26 cellular contexts compared by ENCODE assay signal in genomic region chr14:57375156-57375555, GRCh38.
"Had no signal": no experiment of that assay in that cellular context is flagged by ENCODE, and none has a peak within 500 bp of the region (broad histone marks: within the 10 kb centered on the region; RNA-seq: fewer than 3 reads in every experiment).

No MANE protein-coding gene starts in this region.

- H3K9me3 Mint-ChIP-seq: dendritic cell treated with granulocyte-macrophage colony-stimulating factor and Interleukin-4, amounts not matched to agents 40 ng/mL and 50 ng/mL, for 4 days; natural killer cell; neural crest cell; stimulated activated naive CD8-positive, alpha-beta T cell treated with anti-CD3 and anti-CD28 coated beads, Interleukin-15, Interleukin-2, amounts not matched to agents 100 ng/mL and 50 ng/mL, for 24 hours had no signal

- H3K36me3 ChIP-seq: colonic mucosa, gastroesophageal sphincter, lower lobe of right lung, neutrophil, right lobe of liver, thoracic aorta, transverse colon, upper lobe of right lung, uterus had no signal

- H3K27me3 Mint-ChIP-seq: dendritic cell treated with granulocyte-macrophage colony-stimulating factor and Interleukin-4, amounts not matched to agents 40 ng/mL and 50 ng/mL, for 4 days; progenitor cell of endocrine pancreas; stimulated activated naive CD8-positive, alpha-beta T cell treated with anti-CD3 and anti-CD28 coated beads, Interleukin-15, Interleukin-2, amounts not matched to agents 100 ng/mL and 50 ng/mL, for 24 hours had no signal

- H3K4me1 ChIP-seq: colonic mucosa, foreskin keratinocyte, gastroesophageal sphincter, lower lobe of right lung, parathyroid adenoma, right lobe of liver, transverse colon, upper lobe of right lung, uterus had no signal

- H3K9me3 ChIP-seq: colonic mucosa, gastroesophageal sphincter, lower lobe of right lung, neutrophil, right lobe of liver, thoracic aorta, transverse colon, upper lobe of right lung, uterus had no signal

- H3K36me3 Mint-ChIP-seq: natural killer cell; stimulated activated naive B cell treated with anti-CD40 and anti-IgM and Interleukin-4, amounts not matched to agents 10 μg/mL and 1 μg/mL and 100 μg/mL, for 72 hours had no signal

- H3K4me1 Mint-ChIP-seq: natural killer cell; neural crest cell; stimulated activated naive B cell treated with anti-CD40 and anti-IgM and Interleukin-4, amounts not matched to agents 10 μg/mL and 1 μg/mL and 100 μg/mL, for 72 hours had no signal

- H3K27me3 ChIP-seq: colonic mucosa, foreskin keratinocyte, gastroesophageal sphincter, right lobe of liver, transverse colon, upper lobe of right lung, uterus had no signal

- H3K9ac ChIP-seq: parathyroid adenoma had no signal

- H3K79me2 ChIP-seq: parathyroid adenoma had no signal

- DNase-seq: colonic mucosa; effector CD8-positive, alpha-beta T cell; endodermal cell; foreskin keratinocyte; hypothalamus; left ventricle myocardium superior; lower lobe of right lung; natural killer cell; right lobe of liver; small intestine; stimulated activated CD4-positive, alpha-beta T cell treated with anti-CD3 and anti-CD28 coated beads, Interleukin-15, amount 100 ng/mL, for 24 hours; stimulated activated CD4-positive, alpha-beta T cell treated with anti-CD3 and anti-CD28 coated beads, Interleukin-2, amount 100 ng/mL, for 48 hours; stimulated activated naive B cell treated with anti-CD40 and anti-IgM and Interleukin-4, amounts not matched to agents 10 μg/mL and 1 μg/mL and 100 μg/mL, for 72 hours; transverse colon; upper lobe of right lung; uterus had no signal

- H3K4me3 ChIP-seq: colonic mucosa, gastroesophageal sphincter, lower lobe of right lung, right lobe of liver, thoracic aorta, transverse colon, upper lobe of right lung, uterus had no signal

- H3K27ac Mint-ChIP-seq: dendritic cell treated with granulocyte-macrophage colony-stimulating factor and Interleukin-4, amounts not matched to agents 40 ng/mL and 50 ng/mL, for 4 days; endodermal cell; natural killer cell; progenitor cell of endocrine pancreas; stimulated activated naive B cell treated with anti-CD40 and anti-IgM and Interleukin-4, amounts not matched to agents 10 μg/mL and 1 μg/mL and 100 μg/mL, for 72 hours; stimulated activated naive CD8-positive, alpha-beta T cell treated with anti-CD3 and anti-CD28 coated beads, Interleukin-15, Interleukin-2, amounts not matched to agents 100 ng/mL and 50 ng/mL, for 24 hours had no signal

- H3K27ac ChIP-seq: colonic mucosa, epithelial cell of prostate, foreskin keratinocyte, gastroesophageal sphincter, lower lobe of right lung, neutrophil, parathyroid adenoma, right lobe of liver, thoracic aorta, transverse colon, upper lobe of right lung, uterus had no signal

- ATAC-seq: esophagus mucosa; foreskin keratinocyte; gastroesophageal sphincter; left ventricle myocardium superior; lower lobe of right lung; natural killer cell; right lobe of liver; stimulated activated naive B cell treated with anti-CD40 and anti-IgM and Interleukin-4, amounts not matched to agents 10 μg/mL and 1 μg/mL and 100 μg/mL, for 72 hours; upper lobe of right lung had no signal

- H3K4me3 Mint-ChIP-seq: dendritic cell treated with granulocyte-macrophage colony-stimulating factor and Interleukin-4, amounts not matched to agents 40 ng/mL and 50 ng/mL, for 4 days; endodermal cell; natural killer cell; neural crest cell; stimulated activated naive B cell treated with anti-CD40 and anti-IgM and Interleukin-4, amounts not matched to agents 10 μg/mL and 1 μg/mL and 100 μg/mL, for 72 hours; stimulated activated naive CD8-positive, alpha-beta T cell treated with anti-CD3 and anti-CD28 coated beads, Interleukin-15, Interleukin-2, amounts not matched to agents 100 ng/mL and 50 ng/mL, for 24 hours had no signal
